ENCODE assay signal across 20 cellular contexts in genomic region chr10:121556918-121557573, GRCh38. TPM values are rescaled to one million over a fixed set of nuclear protein-coding genes. Genes with fewer than 3 reads are reported as not detected.
"Had no signal": no experiment of that assay in that cellular context is flagged by ENCODE, and none has a peak within 500 bp of the region (broad histone marks: within the 10 kb centered on the region; RNA-seq: fewer than 3 reads in every experiment).

No MANE protein-coding gene starts in this region.

- H3K4me3 ChIP-seq: esophagus muscularis mucosa, lower lobe of right lung, right lobe of liver, spleen, suprapubic skin had no signal

- ATAC-seq: activated naive CD4-positive, alpha-beta T cell treated with anti-CD3 and anti-CD28 coated beads, Interleukin-2, amount 50 U/mL, for 72 hours; left cardiac atrium; lower lobe of right lung; naive thymus-derived CD4-positive, alpha-beta T cell; right lobe of liver had no signal

- H3K9me3 Mint-ChIP-seq: activated naive CD4-positive, alpha-beta T cell treated with anti-CD3 and anti-CD28 coated beads, Interleukin-2, amount 50 U/mL, for 72 hours; activated T-cell treated with anti-CD3 and anti-CD28 coated beads, Interleukin-2, amount 50 U/mL, for 24 hours had no signal

- DNase-seq: activated effector memory CD4-positive, alpha-beta T cell treated with anti-CD3 and anti-CD28 coated beads, Interleukin-2, amount 50 U/mL, for 16 hours; activated T-cell treated with anti-CD3 and anti-CD28 coated beads, Interleukin-2, amount 50 U/mL, for 24 hours; amniotic stem cell; brain microvascular endothelial cell; foreskin fibroblast; glutamatergic neuron; immature natural killer cell; left cardiac atrium; lower lobe of right lung; naive thymus-derived CD4-positive, alpha-beta T cell; right lobe of liver; spleen; stimulated activated CD4-positive, alpha-beta T cell treated with anti-CD3 and anti-CD28 coated beads, Interleukin-1b, Interleukin-23, amount 100 ng/mL, for 48 hours; stimulated activated naive CD4-positive, alpha-beta T cell treated with Interleukin-2 at 50 U/mL for 16 hours had no signal

- H3K9me3 ChIP-seq: esophagus muscularis mucosa, lower lobe of right lung, right lobe of liver, spleen, suprapubic skin had no signal

- H3K36me3 Mint-ChIP-seq: activated naive CD4-positive, alpha-beta T cell treated with anti-CD3 and anti-CD28 coated beads, Interleukin-2, amount 50 U/mL, for 72 hours; immature natural killer cell; naive thymus-derived CD4-positive, alpha-beta T cell had no signal

- H3K27me3 ChIP-seq: brain microvascular endothelial cell, esophagus muscularis mucosa, right lobe of liver, spleen, suprapubic skin had no signal

- H3K4me1 Mint-ChIP-seq: immature natural killer cell; naive thymus-derived CD4-positive, alpha-beta T cell had no signal

- H3K4me3 Mint-ChIP-seq: activated T-cell treated with anti-CD3 and anti-CD28 coated beads, Interleukin-2, amount 50 U/mL, for 24 hours; immature natural killer cell; naive thymus-derived CD4-positive, alpha-beta T cell; T-helper 1 cell treated with Interleukin-12 subunit alpha and Interleukin-12 subunit beta and Interleukin-4 antibody, amounts not matched to agents 30 μg/mL and 1 μg/mL, for 36 hours had no signal

- H3K27me3 Mint-ChIP-seq: activated T-cell treated with anti-CD3 and anti-CD28 coated beads, Interleukin-2, amount 50 U/mL, for 24 hours had no signal

- H3K4me1 ChIP-seq: right lobe of liver, spleen had no signal

- H3K27ac Mint-ChIP-seq: activated T-cell treated with anti-CD3 and anti-CD28 coated beads, Interleukin-2, amount 50 U/mL, for 24 hours; immature natural killer cell; naive thymus-derived CD4-positive, alpha-beta T cell; T-helper 1 cell treated with Interleukin-12 subunit alpha and Interleukin-12 subunit beta and Interleukin-4 antibody, amounts not matched to agents 30 μg/mL and 1 μg/mL, for 36 hours had no signal

- H3K27ac ChIP-seq: brain microvascular endothelial cell, esophagus muscularis mucosa, lower lobe of right lung, right lobe of liver, spleen, suprapubic skin had no signal

- H3K36me3 ChIP-seq: brain microvascular endothelial cell, esophagus muscularis mucosa, lower lobe of right lung, right lobe of liver, spleen, suprapubic skin had no signal

- FAIRE-seq: TTC549 had no signal

RNA-seq across cellular contexts. Expression of gene FGFR2, which starts 41.2 kb away (rescaled TPM):
- total RNA-seq: activated naive CD4-positive, alpha-beta T cell treated with anti-CD3 and anti-CD28 coated beads, Interleukin-2, amount 50 U/mL, for 72 hours; mononuclear cell had no signal
- polyA plus RNA-seq: immature natural killer cell; naive thymus-derived CD4-positive, alpha-beta T cell had no signal
